ENCODE assay signal across 18 cellular contexts in genomic region chr17:8621585-8621984, GRCh38. TPM values are rescaled to one million over a fixed set of nuclear protein-coding genes. Genes with fewer than 3 reads are reported as not detected.
A peak's percentile ranks its signal among the peaks of the same experiment; 100 is the strongest.
DNase-seq lines count a peak whose midpoint lies in the region; ATAC-seq and TF ChIP-seq lines count a peak whose summit lies in the region.
"Had no signal": no experiment of that assay in that cellular context is flagged by ENCODE, and none has a peak within 500 bp of the region (broad histone marks: within the 10 kb centered on the region; RNA-seq: fewer than 3 reads in every experiment).

No MANE protein-coding gene starts in this region.

- peaks cover 10% of the 10 kb centered on the region for H3K4me1 Mint-ChIP-seq in T-helper 2 cell treated with Interferon-gamma antibody and Interleukin-4, amounts not matched to agents 5 μg/mL and 100 μg/mL, for 36 hours (ENCODE audit: low read depth)
- peaks cover 20% of the 10 kb centered on the region for H3K4me1 Mint-ChIP-seq in endothelial cell (ENCODE audit: unreplicated experiment)
- H3K4me1 Mint-ChIP-seq in CD4-positive, alpha-beta T cell (ENCODE audit: low read depth): no peaks in the 10 kb centered on the region

- H3K27ac ChIP-seq in smooth muscle cell (ENCODE audit: low read depth): peak overlapping the region; percentile 58
- no peak overlapping the region for H3K27ac ChIP-seq in CD4-positive, alpha-beta T cell (ENCODE audit: low read depth, low read length)
- H3K27ac ChIP-seq: gastroesophageal sphincter, left lung, pancreas, SJCRH30 had no signal

- no peak overlapping the region for H3K4me3 Mint-ChIP-seq in T-helper 2 cell treated with Interferon-gamma antibody and Interleukin-4, amounts not matched to agents 5 μg/mL and 100 μg/mL, for 36 hours
- H3K4me3 Mint-ChIP-seq in endothelial cell (ENCODE audit: unreplicated experiment): no peak overlapping the region
- H3K4me3 Mint-ChIP-seq in CD4-positive, alpha-beta T cell: no peak overlapping the region

- 26% methylated on average over 3 of the region's 3 CpGs for WGBS in smooth muscle cell (ENCODE audit: low lambda C conversion rate)

- no peak overlapping the region for H3K4me3 ChIP-seq in fibroblast of mammary gland (ENCODE audit: control insufficient read depth, low read depth, low read length)
- H3K4me3 ChIP-seq in smooth muscle cell: no peak overlapping the region
- H3K4me3 ChIP-seq: gastroesophageal sphincter, left lung, pancreas, SJCRH30 had no signal

- H3K9me3 Mint-ChIP-seq in T-helper 2 cell treated with Interferon-gamma antibody and Interleukin-4, amounts not matched to agents 5 μg/mL and 100 μg/mL, for 36 hours: no peaks in the 10 kb centered on the region
- no peaks in the 10 kb centered on the region for H3K9me3 Mint-ChIP-seq in endothelial cell (ENCODE audit: unreplicated experiment)
- H3K9me3 Mint-ChIP-seq in CD4-positive, alpha-beta T cell: no peaks in the 10 kb centered on the region

- H3K4me1 ChIP-seq in smooth muscle cell (ENCODE audit: low read depth): peaks cover 11% of the 10 kb centered on the region
- H3K4me1 ChIP-seq: gastroesophageal sphincter, left lung, pancreas had no signal

- peak; percentile 23 for DNase-seq in T-helper 2 cell treated with Interferon-gamma antibody and Interleukin-4, amounts not matched to agents 5 μg/mL and 100 μg/mL, for 36 hours (ENCODE audit: low spot score)
- DNase-seq in T-helper 2 cell (no peak), MV-4-11 (lab: John Stamatoyannopoulos, UW) (peak; percentile 18), fibroblast of mammary gland (ENCODE audit: low read depth) (peak; percentile 77), smooth muscle cell (lab: John Stamatoyannopoulos, UW; ENCODE audit: unreplicated experiment) (no peak), medulla oblongata (ENCODE audit: extremely low spot score) (no peak), endothelial cell (ENCODE audit: low spot score) (no peak)
- DNase-seq in CD4-positive, alpha-beta T cell: no peak
- DNase-seq: activated effector memory CD4-positive, alpha-beta T cell treated with anti-CD3 and anti-CD28 coated beads, Interleukin-2, amount 50 U/mL, for 16 hours; dermis blood vessel endothelial cell; DMS79; left lung; NCI-H1092 treated with DMSO at 0.1 percent for 48 hours; NCI-H524 treated with DMSO at 0.1 percent for 48 hours; pancreas; SJCRH30; stimulated activated CD4-positive, alpha-beta T cell treated with anti-CD3 and anti-CD28 coated beads, Interleukin-4, amount 100 ng/mL, for 4 hours had no signal

- peaks cover 3% of the 10 kb centered on the region for H3K36me3 ChIP-seq in smooth muscle cell (ENCODE audit: low read depth)
- H3K36me3 ChIP-seq: left lung, pancreas had no signal

- TF ChIP-seq CTCF in fibroblast of mammary gland (conservative IDR thresholded peaks at IDR 0.05; ENCODE audit: control insufficient read depth, insufficient read depth, low read depth, low read length) (no peak), smooth muscle cell (IDR thresholded peaks at IDR 0.05; ENCODE audit: borderline replicate concordance, insufficient read depth, poor library complexity, severe bottlenecking) (no peak), endothelial cell (IDR thresholded peaks at IDR 0.05; ENCODE audit: unreplicated experiment) (no peak)
- TF ChIP-seq CTCF in CD4-positive, alpha-beta T cell (IDR thresholded peaks at IDR 0.05): no peak

- CTCF ChIA-PET in CD4-positive, alpha-beta T cell (lab: Charles Lee): no interaction called here

- peak overlapping the region; percentile 73 for H3K4me2 ChIP-seq in smooth muscle cell

- peaks cover 100% of the 10 kb centered on the region for H3K79me2 ChIP-seq in smooth muscle cell (ENCODE audit: low read depth)

- H3K9ac ChIP-seq in smooth muscle cell (ENCODE audit: low read depth): peak overlapping the region; percentile 23

- intact Hi-C loops in CD4-positive, alpha-beta T cell (cut with DNase I, micrococcal nuclease): no loop called here

- H3K9me3 ChIP-seq in smooth muscle cell (replicated peaks; ENCODE audit: low read depth): no peaks in the 10 kb centered on the region
- no peaks in the 10 kb centered on the region for H3K9me3 ChIP-seq in CD4-positive, alpha-beta T cell (ENCODE audit: control insufficient read depth, low read length)
- H3K9me3 ChIP-seq: gastroesophageal sphincter, left lung, pancreas, SJCRH30 had no signal

- no peak overlapping the region for H3K27ac Mint-ChIP-seq in T-helper 2 cell treated with Interferon-gamma antibody and Interleukin-4, amounts not matched to agents 5 μg/mL and 100 μg/mL, for 36 hours
- no peak overlapping the region for H3K27ac Mint-ChIP-seq in endothelial cell (ENCODE audit: unreplicated experiment)
- H3K27ac Mint-ChIP-seq in CD4-positive, alpha-beta T cell: no peak overlapping the region

- POLR2A ChIA-PET in CD4-positive, alpha-beta T cell (lab: Charles Lee): no interaction called here

- H4K20me1 ChIP-seq in smooth muscle cell (ENCODE audit: low read depth): peaks cover 97% of the 10 kb centered on the region

- peaks cover 23% of the 10 kb centered on the region for H3K27me3 Mint-ChIP-seq in T-helper 2 cell treated with Interferon-gamma antibody and Interleukin-4, amounts not matched to agents 5 μg/mL and 100 μg/mL, for 36 hours (ENCODE audit: low read depth)
- H3K27me3 Mint-ChIP-seq in endothelial cell (ENCODE audit: unreplicated experiment): peaks cover 4% of the 10 kb centered on the region
- H3K27me3 Mint-ChIP-seq in CD4-positive, alpha-beta T cell: peaks cover 41% of the 10 kb centered on the region

- H3K27me3 ChIP-seq in smooth muscle cell (ENCODE audit: low read depth): no peaks in the 10 kb centered on the region
- peaks cover 9% of the 10 kb centered on the region for H3K27me3 ChIP-seq in CD4-positive, alpha-beta T cell (ENCODE audit: control insufficient read depth, insufficient read depth, low read length)
- H3K27me3 ChIP-seq: gastroesophageal sphincter, pancreas, SJCRH30 had no signal

- no peak for ATAC-seq in CD4-positive, alpha-beta T cell (ENCODE audit: poor library complexity)
- ATAC-seq: gastroesophageal sphincter, left lung, pancreas had no signal

- peaks cover 11% of the 10 kb centered on the region for H3F3A ChIP-seq in smooth muscle cell (ENCODE audit: low read depth)

- peaks cover 5% of the 10 kb centered on the region for H3K36me3 Mint-ChIP-seq in T-helper 2 cell treated with Interferon-gamma antibody and Interleukin-4, amounts not matched to agents 5 μg/mL and 100 μg/mL, for 36 hours (ENCODE audit: low read depth)
- H3K36me3 Mint-ChIP-seq in endothelial cell (ENCODE audit: low read depth, unreplicated experiment): peaks cover 34% of the 10 kb centered on the region
- no peaks in the 10 kb centered on the region for H3K36me3 Mint-ChIP-seq in CD4-positive, alpha-beta T cell (ENCODE audit: low read depth)

- no peak overlapping the region for H2AFZ ChIP-seq in smooth muscle cell (ENCODE audit: low read depth)

RNA-seq across cellular contexts. Expression of gene MYH10, which starts 8.9 kb away (rescaled TPM):
- total RNA-seq in smooth muscle cell (107 and 146 TPM in 2 replicates), endothelial cell (ENCODE audit: unreplicated experiment) (429 TPM)
- polyA plus RNA-seq in smooth muscle cell: 83.0 and 112 TPM in 2 replicates
- total RNA-seq in CD4-positive, alpha-beta T cell: 1 to 10 TPM; 1.5 to 1.9 TPM

Comparison
In these comparisons a context has a peak if more than half of its experiments do, and no peak if none do; other contexts are left out.
1. DNase-seq: peak in T-helper 2 cell treated with Interferon-gamma antibody and Interleukin-4, amounts not matched to agents 5 μg/mL and 100 μg/mL, for 36 hours (single experiment), MV-4-11 (single experiment) and fibroblast of mammary gland (single experiment); none in T-helper 2 cell (0 of 5), smooth muscle cell (single experiment), medulla oblongata (single experiment), endothelial cell (single experiment) and CD4-positive, alpha-beta T cell (0 of 10).
2. RNA of gene MYH10, which starts 8.9 kb away (total RNA-seq): 429 TPM in endothelial cell (single experiment) and 107 to 146 TPM in smooth muscle cell; 1.5 to 1.9 TPM in CD4-positive, alpha-beta T cell; every median in the first group is over 10 times any median in the second.